ENCODE assay signal across 12 cellular contexts in the genomic region with DNA sequence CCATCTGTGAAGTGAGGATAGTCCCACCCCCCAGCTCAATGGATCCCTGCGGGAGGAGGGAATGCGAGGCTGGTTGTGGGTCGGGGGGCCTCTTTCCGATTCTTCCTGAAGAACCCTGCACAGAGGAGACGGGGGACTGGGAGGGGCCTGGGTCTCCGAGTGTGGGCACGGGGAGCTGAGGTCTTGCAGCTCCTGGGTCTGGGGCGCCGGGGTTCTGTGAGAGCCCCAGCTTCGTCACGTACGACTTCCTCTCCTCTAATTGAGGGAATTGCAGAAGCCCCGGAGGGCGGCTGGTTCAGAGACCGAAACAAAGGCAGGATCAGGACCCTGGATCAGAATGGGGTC.
A peak's percentile ranks its signal among the peaks of the same experiment; 100 is the strongest.
DNase-seq lines count a peak whose midpoint lies in the region; ATAC-seq and TF ChIP-seq lines count a peak whose summit lies in the region.
"Had no signal": no experiment of that assay in that cellular context is flagged by ENCODE, and none has a peak within 500 bp of the region (broad histone marks: within the 10 kb centered on the region; RNA-seq: fewer than 3 reads in every experiment).

No MANE protein-coding gene starts in this region.

- H3K4me1 ChIP-seq in breast epithelium, result peaks cover 0 to 3% of the 10 kb centered on the region in 2 donors
- H3K4me1 ChIP-seq in SJCRH30, result no peaks in the 10 kb centered on the region
- peaks cover 14% of the 10 kb centered on the region for H3K4me1 ChIP-seq in lower lobe of right lung
- H3K4me1 ChIP-seq in thoracic aorta (ENCODE audit: control insufficient read depth in 1 of 2, low read depth in 2 of 2), result peaks cover 7 to 12% of the 10 kb centered on the region in 2 donors

- H3K9me3 ChIP-seq in breast epithelium (no peaks in the 10 kb centered on the region), SJCRH30 (replicated peaks) (no peaks in the 10 kb centered on the region), lower lobe of right lung (no peaks in the 10 kb centered on the region), thoracic aorta (no peaks in the 10 kb centered on the region)
- H3K9me3 ChIP-seq: adrenal gland had no signal

- H3K36me3 ChIP-seq in breast epithelium (no peaks in the 10 kb centered on the region), SJCRH30 (no peaks in the 10 kb centered on the region), lower lobe of right lung (no peaks in the 10 kb centered on the region), thoracic aorta (no peaks in the 10 kb centered on the region)
- H3K36me3 ChIP-seq: adrenal gland had no signal

- H3K9me3 Mint-ChIP-seq in MCF 10A (ENCODE audit: unreplicated experiment), result no peaks in the 10 kb centered on the region
- no peaks in the 10 kb centered on the region for H3K9me3 Mint-ChIP-seq in activated T-cell treated with anti-CD3 and anti-CD28 coated beads, Interleukin-2, amount 50 U/mL, for 24 hours
- H3K9me3 Mint-ChIP-seq: CD4-positive, alpha-beta T cell; natural killer cell treated with Interleukin-12 subunit alpha and Interleukin-12 subunit beta and Interleukin-15 and Interleukin-18, amount 100 ng/mL, for 72 hours had no signal

- POLR2A ChIA-PET in MCF 10A (lab: Yijun Ruan, JAX), result interaction anchor here (0.6 kb wide), 1 partner anchor 1042 kb away, joined by 4 read pairs; no protein-coding TSS in a partner anchor

- H3K27me3 ChIP-seq in breast epithelium (no peaks in the 10 kb centered on the region), SJCRH30 (no peaks in the 10 kb centered on the region), lower lobe of right lung (ENCODE audit: low read depth) (peaks cover 8% of the 10 kb centered on the region), thoracic aorta (replicated peaks; ENCODE audit: insufficient read depth) (no peaks in the 10 kb centered on the region)
- H3K27me3 ChIP-seq: adrenal gland had no signal

- H3K27me3 Mint-ChIP-seq in MCF 10A (ENCODE audit: insufficient read depth, unreplicated experiment), result peaks cover 36% of the 10 kb centered on the region
- H3K27me3 Mint-ChIP-seq in activated T-cell treated with anti-CD3 and anti-CD28 coated beads, Interleukin-2, amount 50 U/mL, for 24 hours, result peaks cover 4% of the 10 kb centered on the region
- H3K27me3 Mint-ChIP-seq: activated CD4-positive, alpha-beta T cell treated with anti-CD3 and anti-CD28 coated beads for 36 hours; CD4-positive, alpha-beta T cell had no signal

- peak overlapping the region in 2 of 3 donors; percentile 18 to 62 for H3K4me3 ChIP-seq in breast epithelium
- H3K4me3 ChIP-seq in SJCRH30, result peak overlapping the region; percentile 6; the same call in 1 of the 2 replicates
- H3K4me3 ChIP-seq in lower lobe of right lung, result peak overlapping the region; percentile 27
- peak overlapping the region; percentile 59 for H3K4me3 ChIP-seq in thoracic aorta

- ATAC-seq in lower lobe of right lung (no peak), thoracic aorta (ENCODE audit: insufficient number of reproducible peaks, low FRiP score, low read depth) (no peak), HG02642 (IDR thresholded peaks at IDR 0.05; ENCODE audit: poor library complexity, unreplicated experiment) (no peak)

- CTCF ChIA-PET in MCF 10A (lab: Yijun Ruan, JAX), result interaction anchor here (0.8 to 1.4 kb wide), 7 partner anchors 10 to 1243 kb away, joined by 3 to 8 read pairs (median 4); no protein-coding TSS in a partner anchor

- no peak for TF ChIP-seq POLR2A in breast epithelium (IDR thresholded peaks at IDR 0.05)

- peak overlapping the region in 1 of 2 donors; percentile 21 for H3K27ac ChIP-seq in breast epithelium
- H3K27ac ChIP-seq in SJCRH30, result no peak overlapping the region
- H3K27ac ChIP-seq in lower lobe of right lung, result no peak overlapping the region
- H3K27ac ChIP-seq in thoracic aorta, result no peak overlapping the region

- no peaks in the 10 kb centered on the region for H3K36me3 Mint-ChIP-seq in MCF 10A (ENCODE audit: insufficient read depth, unreplicated experiment)
- H3K36me3 Mint-ChIP-seq in activated T-cell treated with anti-CD3 and anti-CD28 coated beads, Interleukin-2, amount 50 U/mL, for 24 hours (ENCODE audit: low read depth), result no peaks in the 10 kb centered on the region
- H3K36me3 Mint-ChIP-seq: natural killer cell treated with Interleukin-12 subunit alpha and Interleukin-12 subunit beta and Interleukin-15 and Interleukin-18, amount 100 ng/mL, for 72 hours had no signal

- intact Hi-C loops in breast epithelium (cut with DNase I; ENCODE audit: low total_unique reads) (no loop called here), MCF 10A (cut with micrococcal nuclease) (loop anchor here (1.0 to 10.0 kb wide), 4 partner anchors 393 to 963 kb away; no protein-coding TSS in a partner anchor), lower lobe of right lung (cut with DNase I) (no loop called here)

- H3K4me3 Mint-ChIP-seq in MCF 10A (ENCODE audit: unreplicated experiment), result no peak overlapping the region
- H3K4me3 Mint-ChIP-seq in activated T-cell treated with anti-CD3 and anti-CD28 coated beads, Interleukin-2, amount 50 U/mL, for 24 hours, result no peak overlapping the region
- H3K4me3 Mint-ChIP-seq: activated CD4-positive, alpha-beta T cell treated with anti-CD3 and anti-CD28 coated beads for 36 hours; CD4-positive, alpha-beta T cell; natural killer cell treated with Interleukin-12 subunit alpha and Interleukin-12 subunit beta and Interleukin-15 and Interleukin-18, amount 100 ng/mL, for 72 hours had no signal

- no peak for DNase-seq in breast epithelium (ENCODE audit: low spot score in 2 of 2)
- DNase-seq in MCF 10A (ENCODE audit: unreplicated experiment), result no peak
- DNase-seq in SJCRH30, result no peak
- no peak for DNase-seq in lower lobe of right lung
- no peak for DNase-seq in thoracic aorta (ENCODE audit: low spot score)
- DNase-seq in pons (ENCODE audit: low spot score), result no peak
- DNase-seq in activated T-cell treated with anti-CD3 and anti-CD28 coated beads, Interleukin-2, amount 50 U/mL, for 24 hours, result no peak

- BruUV-seq in MCF 10A (replicated peaks; lab: Mats Ljungman, UMichigan), result no TSS peak

- no peak for TF ChIP-seq CTCF in breast epithelium (IDR thresholded peaks at IDR 0.05)
- TF ChIP-seq CTCF in MCF 10A (IDR thresholded peaks at IDR 0.05; ENCODE audit: unreplicated experiment), result no peak
- TF ChIP-seq CTCF in lower lobe of right lung (IDR thresholded peaks at IDR 0.05), result no peak
- no peak for TF ChIP-seq CTCF in thoracic aorta (IDR thresholded peaks at IDR 0.05)

- no peak overlapping the region for H3K27ac Mint-ChIP-seq in MCF 10A (ENCODE audit: low read depth, unreplicated experiment)
- no peak overlapping the region for H3K27ac Mint-ChIP-seq in activated T-cell treated with anti-CD3 and anti-CD28 coated beads, Interleukin-2, amount 50 U/mL, for 24 hours
- H3K27ac Mint-ChIP-seq: activated CD4-positive, alpha-beta T cell treated with anti-CD3 and anti-CD28 coated beads for 36 hours; CD4-positive, alpha-beta T cell; natural killer cell treated with Interleukin-12 subunit alpha and Interleukin-12 subunit beta and Interleukin-15 and Interleukin-18, amount 100 ng/mL, for 72 hours had no signal

- no peaks in the 10 kb centered on the region for H3K4me1 Mint-ChIP-seq in MCF 10A (ENCODE audit: insufficient read depth, unreplicated experiment)
- peaks cover 3% of the 10 kb centered on the region for H3K4me1 Mint-ChIP-seq in activated T-cell treated with anti-CD3 and anti-CD28 coated beads, Interleukin-2, amount 50 U/mL, for 24 hours (ENCODE audit: low read depth)
- H3K4me1 Mint-ChIP-seq: activated CD4-positive, alpha-beta T cell treated with anti-CD3 and anti-CD28 coated beads for 36 hours had no signal

Comparison
In these comparisons a context has a peak if more than half of its experiments do, and no peak if none do; other contexts are left out.
1. H3K4me3 ChIP-seq: peak in every context shown above with its lines; median percentile 59 in thoracic aorta; 40 in breast epithelium; 27 in lower lobe of right lung; 6 in SJCRH30.